In genomic region chr5:65933295-65933694, GRCh38 we compare ENCODE assay signal across 21 cellular contexts. TPM values are rescaled to one million over a fixed set of nuclear protein-coding genes. Genes with fewer than 3 reads are reported as not detected.
A peak's percentile ranks its signal among the peaks of the same experiment; 100 is the strongest.
DNase-seq lines count a peak whose midpoint lies in the region; ATAC-seq, FAIRE-seq and TF ChIP-seq lines count a peak whose summit lies in the region.
"Had no signal": no experiment of that assay in that cellular context is flagged by ENCODE, and none has a peak within 500 bp of the region (broad histone marks: within the 10 kb centered on the region; RNA-seq: fewer than 3 reads in every experiment).

No MANE protein-coding gene starts in this region.

- peaks cover 99% of the 10 kb centered on the region for H3K79me2 ChIP-seq in K562 (ENCODE audit: control insufficient read depth, insufficient read depth, low read length)

- FAIRE-seq in K562 (lab: Jason Lieb, UNC) = no peak
- FAIRE-seq: bronchial epithelial cell, G401.6, GM12891, islet of Langerhans had no signal

- no peak for TF ChIP-seq EP300 in K562 (IDR thresholded peaks at IDR 0.05; ENCODE audit: low read length)

- no peak for TF ChIP-seq RAD21 in K562 (CRISPR knock-in tag; conservative IDR thresholded peaks at IDR 0.05 in 1 of 2, IDR thresholded peaks at IDR 0.05 in 1 of 2)

- H3K4me1 ChIP-seq in K562 (replicated peaks in 1 of 2; ENCODE audit: control insufficient read depth in 2 of 2, insufficient read depth in 2 of 2, low read length in 2 of 2) (peaks cover 3 to 7% of the 10 kb centered on the region in 2 experiments; a peak in 2 of 5 replicates), skeletal muscle satellite cell (ENCODE audit: control insufficient read depth, insufficient read depth, low read length) (peaks cover 31% of the 10 kb centered on the region)

- H3K27ac ChIP-seq in K562 (ENCODE audit: extremely low read depth, low read depth, low read length) = no peak overlapping the region
- H3K27ac ChIP-seq: esophagus squamous epithelium had no signal

- intact Hi-C loops in K562 (cut with micrococcal nuclease) = no loop called here

- peaks cover 9% of the 10 kb centered on the region; the same call in 1 of the 2 replicates for H4K20me1 ChIP-seq in K562 (replicated peaks; ENCODE audit: control insufficient read depth, insufficient read depth, low read length)

- no peaks in the 10 kb centered on the region for H3K9me3 Mint-ChIP-seq in activated naive CD8-positive, alpha-beta T cell (ENCODE audit: low read depth)
- peaks cover 2% of the 10 kb centered on the region for H3K9me3 Mint-ChIP-seq in activated naive CD8-positive, alpha-beta T cell treated with anti-CD3 and anti-CD28 coated beads for 36 hours
- H3K9me3 Mint-ChIP-seq in HFFc6 = peaks cover 4% of the 10 kb centered on the region

- H3K9me1 ChIP-seq in K562 (ENCODE audit: control insufficient read depth, insufficient read depth, low read length) = no peaks in the 10 kb centered on the region

- TF ChIP-seq POLR2A in K562 (conservative IDR thresholded peaks at IDR 0.05) (no peak), GM18505 (IDR thresholded peaks at IDR 0.05; ENCODE audit: borderline replicate concordance, extremely low read depth, insufficient read depth, insufficient read length) (no peak)

- H3K36me3 Mint-ChIP-seq in activated naive CD8-positive, alpha-beta T cell = peaks cover 3% of the 10 kb centered on the region
- peaks cover 21% of the 10 kb centered on the region for H3K36me3 Mint-ChIP-seq in activated naive CD8-positive, alpha-beta T cell treated with anti-CD3 and anti-CD28 coated beads for 36 hours
- peaks cover 73% of the 10 kb centered on the region for H3K36me3 Mint-ChIP-seq in HFFc6 (ENCODE audit: low read depth)

- no peak for DNase-seq in activated naive CD8-positive, alpha-beta T cell treated with anti-CD3 and anti-CD28 coated beads for 36 hours
- DNase-seq in HFFc6 (no peak), K562 (ENCODE audit: extremely low read depth in 1 of 4, low spot score in 3 of 4) (no peak), NCI-H69 (lab: John Stamatoyannopoulos, UW) (no peak), anterior cingulate cortex (lab: John Stamatoyannopoulos, UW) (no peak)
- DNase-seq: activated naive CD4-positive, alpha-beta T cell treated with Interleukin-2 at 50 U/mL for 16 hours; Caco-2; esophagus squamous epithelium; mesendoderm; NCI-H1930; NCI-H446; SHP77 had no signal

- H3K4me3 ChIP-seq in K562 (no peak overlapping the region), skeletal muscle satellite cell (ENCODE audit: low read length) (no peak overlapping the region)
- H3K4me3 ChIP-seq: esophagus squamous epithelium, heart right ventricle had no signal

- BruUV-seq in K562 (replicated peaks; lab: Mats Ljungman, UMichigan) = no TSS peak

- in situ Hi-C loops in K562 (cut with MboI) = no loop called here

- 53% methylated on average over 2 of the region's 2 CpGs for WGBS in K562 (ENCODE audit: insufficient coverage, low coverage, missing lambda C conversion rate)

- H3K27me3 ChIP-seq in K562 (ENCODE audit: control insufficient read depth in 2 of 2, insufficient read depth in 2 of 2, low read length in 2 of 2) = no peaks in the 10 kb centered on the region
- no peaks in the 10 kb centered on the region for H3K27me3 ChIP-seq in skeletal muscle satellite cell (ENCODE audit: control insufficient read depth, insufficient read depth, low read length)
- H3K27me3 ChIP-seq: esophagus squamous epithelium, heart right ventricle had no signal

- CTCF ChIA-PET in K562 (lab: Yijun Ruan, JAX; ENCODE audit: low intra/inter-chr PET ratio) = interaction anchor here (0.7 kb wide), 1 partner anchor 720 kb away, joined by 3 read pairs; no protein-coding TSS in a partner anchor

- H3K9me3 ChIP-seq in K562 (replicated peaks; ENCODE audit: control insufficient read depth, insufficient read depth, low read depth, low read length) (no peaks in the 10 kb centered on the region), skeletal muscle satellite cell (replicated peaks; ENCODE audit: low read length) (no peaks in the 10 kb centered on the region)
- H3K9me3 ChIP-seq: Caco-2, esophagus squamous epithelium, heart right ventricle had no signal

- peak overlapping the region; percentile 1 for H3K4me3 Mint-ChIP-seq in activated naive CD8-positive, alpha-beta T cell
- no peak overlapping the region for H3K4me3 Mint-ChIP-seq in activated naive CD8-positive, alpha-beta T cell treated with anti-CD3 and anti-CD28 coated beads for 36 hours
- H3K4me3 Mint-ChIP-seq in HFFc6 = peak overlapping the region; percentile 32; the same call in 1 of the 2 replicates

- peaks cover 37% of the 10 kb centered on the region for H3K36me3 ChIP-seq in K562 (ENCODE audit: control insufficient read depth, insufficient read depth, low read length)
- peaks cover 32% of the 10 kb centered on the region for H3K36me3 ChIP-seq in skeletal muscle satellite cell (ENCODE audit: insufficient read depth, low read length)
- H3K36me3 ChIP-seq: esophagus squamous epithelium had no signal

- peak; percentile 16; the same call in 2 of the 3 replicates for ATAC-seq in K562
- no peak for ATAC-seq in GM18505 (IDR thresholded peaks at IDR 0.05; ENCODE audit: unreplicated experiment)
- ATAC-seq: activated CD4-positive, CD25-positive, alpha-beta regulatory T cell treated with anti-CD3 and anti-CD28 coated beads, Interleukin-2, amount 50 U/mL, for 24 hours had no signal

- peaks cover 82% of the 10 kb centered on the region for H3K4me1 Mint-ChIP-seq in activated naive CD8-positive, alpha-beta T cell (ENCODE audit: low read depth)
- H3K4me1 Mint-ChIP-seq in activated naive CD8-positive, alpha-beta T cell treated with anti-CD3 and anti-CD28 coated beads for 36 hours = peaks cover 65% of the 10 kb centered on the region
- peaks cover 87% of the 10 kb centered on the region for H3K4me1 Mint-ChIP-seq in HFFc6 (ENCODE audit: low read depth)

- H2AFZ ChIP-seq in K562 (ENCODE audit: low read depth, low read length) = no peak overlapping the region

- no peak overlapping the region for H3K4me2 ChIP-seq in K562 (ENCODE audit: insufficient read depth, low read length)
- H3K4me2 ChIP-seq in skeletal muscle satellite cell (ENCODE audit: low read length) = peak overlapping the region; percentile 2

- no peak for TF ChIP-seq CTCF in HFFc6 (IDR thresholded peaks at IDR 0.05)
- no peak for TF ChIP-seq CTCF in K562 (IDR thresholded peaks at IDR 0.05 in 2 of 3, conservative IDR thresholded peaks at IDR 0.05 in 1 of 3; ENCODE audit: insufficient read depth in 2 of 3, low read depth in 1 of 3, low read length in 3 of 3)

- H3K27me3 Mint-ChIP-seq in activated naive CD8-positive, alpha-beta T cell = no peaks in the 10 kb centered on the region
- no peaks in the 10 kb centered on the region for H3K27me3 Mint-ChIP-seq in activated naive CD8-positive, alpha-beta T cell treated with anti-CD3 and anti-CD28 coated beads for 36 hours
- H3K27me3 Mint-ChIP-seq in HFFc6 (ENCODE audit: insufficient read depth) = no peaks in the 10 kb centered on the region; the same call in 1 of the 2 replicates

- H3K27ac Mint-ChIP-seq in activated naive CD8-positive, alpha-beta T cell = peak overlapping the region; percentile 64
- no peak overlapping the region for H3K27ac Mint-ChIP-seq in activated naive CD8-positive, alpha-beta T cell treated with anti-CD3 and anti-CD28 coated beads for 36 hours
- H3K27ac Mint-ChIP-seq in HFFc6 = peak overlapping the region; percentile 21; the same call in 1 of the 2 replicates

- POLR2A ChIA-PET in K562 (lab: Yijun Ruan, JAX) = interaction anchor here (0.8 to 2.4 kb wide), 2 partner anchors 10 to 14 kb away, joined by 3 to 6 read pairs; no protein-coding TSS in a partner anchor

- H3K9ac ChIP-seq in K562 (ENCODE audit: insufficient read depth in 1 of 2, low read depth in 2 of 2, low read length in 2 of 2) (no peak overlapping the region), skeletal muscle satellite cell (ENCODE audit: low read depth, low read length) (no peak overlapping the region)

TF ChIP-seq in K562, 482 proteins besides CTCF, POLR2A, EP300 and RAD21 (continues in another document):
- TF ChIP-seq ATF3 (IDR thresholded peaks at IDR 0.05) (no peak), ATF3 (CRISPR knock-in tag; conservative IDR thresholded peaks at IDR 0.05) (no peak)

RNA-seq across cellular contexts. Expression of gene ERBIN, which starts 6.9 kb away (rescaled TPM):
- total RNA-seq in activated naive CD8-positive, alpha-beta T cell treated with anti-CD3 and anti-CD28 coated beads for 36 hours = 10 to 100 TPM; 38.3 to 41.1 TPM
- total RNA-seq in HFFc6 (2021; fragmentation: NEBNext Ultra II Directional; extraction: Animal tissue kit (Norgen Biotek cat#: 25700)) = 100 to 1,000 TPM in 5 of 6 experiments, 10 to 100 TPM in 1; 97.5 to 127 (median 114) TPM
- 112 and 233 TPM in 2 replicates for total RNA-seq in K562 (2011; cell fraction: chromatin; rRNA removed; ENCODE audit: low replicate concordance)
- 51.4 and 66.5 TPM in 2 replicates for total RNA-seq in K562 (2011; cell fraction: nucleolus; rRNA removed)
- total RNA-seq in K562 (2011; cell fraction: nucleoplasm; rRNA removed) = 75.7 and 89.3 TPM in 2 replicates
- total RNA-seq in K562 (2014; rRNA removed) (27.9 and 41.7 TPM in 2 replicates), K562 (2014; rRNA removed; fragmentation: Illumina TruSeq; extraction: Trizol) (62.1 and 80.5 TPM in 2 replicates), K562 (2015; rRNA removed; fragmentation: Illumina TruSeq; extraction: Trizol) (66.1 and 72.8 TPM in 2 replicates), K562 (2021) (47.5 and 50.8 TPM in 2 replicates)
- polyA plus RNA-seq in K562 (2011; rRNA removed) (37.9 and 56.9 TPM in 2 replicates), K562 (2014; fragmentation: Illumina TruSeq; extraction: Trizol) (39.0 and 40.6 TPM in 2 replicates), K562 (2014; fragmentation: Nextera tagmentation; extraction: Ambion mirVana) (10 to 100 TPM; 11.9 to 12.1 TPM), K562 (2014; rRNA removed) (38.6 and 40.4 TPM in 2 replicates)
- 11.3 and 18.9 TPM in 2 replicates for polyA plus RNA-seq in K562 (2011; cell fraction: cytosol; rRNA removed)
- 35.7 and 43.4 TPM in 2 replicates for polyA plus RNA-seq in K562 (2011; cell fraction: nucleus; rRNA removed)
- polyA plus RNA-seq in K562 (2012) = 21.0 and 29.0 TPM in 2 replicates
- polyA minus RNA-seq in K562 (2011; rRNA and poly(A)+ RNA removed) = 120 and 130 TPM in 2 replicates
- 29.4 and 46.2 TPM in 2 replicates for polyA minus RNA-seq in K562 (2011; cell fraction: cytosol; rRNA and poly(A)+ RNA removed)
- 102 and 130 TPM in 2 replicates for polyA minus RNA-seq in K562 (2011; cell fraction: nucleus; rRNA and poly(A)+ RNA removed)
- 37.8 and 55.3 TPM in 2 replicates for total RNA-seq in skeletal muscle satellite cell (2012; rRNA removed)
